In the genomic region with DNA sequence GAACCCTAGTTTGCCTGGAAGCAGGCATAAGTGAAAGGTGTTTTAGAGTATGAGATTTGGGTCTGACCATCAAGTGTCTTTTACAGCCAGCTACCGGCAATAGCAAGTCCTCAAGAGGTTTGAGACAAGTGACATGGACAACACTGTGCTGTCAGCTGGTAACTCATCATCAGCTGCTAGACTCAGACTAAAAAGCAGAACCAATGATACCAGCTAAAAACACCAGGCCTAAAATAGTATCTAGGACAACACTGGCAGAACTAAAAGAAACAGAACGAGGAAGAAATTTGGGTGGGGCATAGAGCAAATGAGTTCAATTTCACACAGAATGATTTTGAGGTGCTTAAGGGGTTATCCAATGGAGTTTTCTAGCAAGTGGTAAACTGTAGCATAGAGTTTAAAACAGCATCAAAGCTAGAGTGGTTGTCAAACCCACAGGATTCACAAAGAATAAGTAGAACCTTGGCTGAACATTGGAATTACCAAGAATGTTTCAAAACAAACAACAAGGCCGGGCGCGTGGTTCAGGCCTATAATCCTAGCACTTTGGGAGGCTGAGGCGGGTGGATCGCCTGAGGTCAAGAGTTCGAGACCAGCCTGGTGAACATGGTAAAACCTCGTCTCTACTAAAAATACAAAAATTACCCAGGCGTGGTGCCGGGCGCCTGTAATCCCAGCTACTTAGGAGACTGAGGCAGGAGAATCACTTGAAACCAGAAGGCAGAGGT, we compare ENCODE assay signal across 13 cellular contexts.
A peak's percentile ranks its signal among the peaks of the same experiment; 100 is the strongest.
DNase-seq lines count a peak whose midpoint lies in the region; ATAC-seq and TF ChIP-seq lines count a peak whose summit lies in the region.
"Had no signal": no experiment of that assay in that cellular context is flagged by ENCODE, and none has a peak within 500 bp of the region (broad histone marks: within the 10 kb centered on the region; RNA-seq: fewer than 3 reads in every experiment).

No MANE protein-coding gene starts in this region.

- H3K27me3 Mint-ChIP-seq in stimulated activated memory B cell treated with anti-CD40 and anti-IgM and Interleukin-4, amounts not matched to agents 10 μg/mL and 1 μg/mL and 100 μg/mL, for 72 hours = no peaks in the 10 kb centered on the region

- H3K27ac Mint-ChIP-seq in stimulated activated memory B cell treated with anti-CD40 and anti-IgM and Interleukin-4, amounts not matched to agents 10 μg/mL and 1 μg/mL and 100 μg/mL, for 72 hours = peak overlapping the region; percentile 99

- H3K4me3 Mint-ChIP-seq in stimulated activated memory B cell treated with anti-CD40 and anti-IgM and Interleukin-4, amounts not matched to agents 10 μg/mL and 1 μg/mL and 100 μg/mL, for 72 hours = peak overlapping the region; percentile 76

- no peaks in the 10 kb centered on the region for H3K9me3 Mint-ChIP-seq in stimulated activated memory B cell treated with anti-CD40 and anti-IgM and Interleukin-4, amounts not matched to agents 10 μg/mL and 1 μg/mL and 100 μg/mL, for 72 hours

- DNase-seq in NB4 (ENCODE audit: low read depth) (peak; percentile 31), germinal center (ENCODE audit: low spot score) (peak; percentile 83), NCI-H2196 treated with DMSO at 0.1 percent for 48 hours (lab: John Stamatoyannopoulos, UW; ENCODE audit: unreplicated experiment) (no peak)
- DNase-seq: activated CD8-positive, alpha-beta memory T cell treated with anti-CD3 and anti-CD28 coated beads for 24 hours; GOT3; NCI-H446 treated with DMSO at 0.1 percent for 48 hours had no signal

- ATAC-seq in GM18867 (IDR thresholded peaks at IDR 0.05; ENCODE audit: unreplicated experiment) (peak; percentile 32), HG03378 (IDR thresholded peaks at IDR 0.05; ENCODE audit: unreplicated experiment) (no peak), HG02759 (IDR thresholded peaks at IDR 0.05; ENCODE audit: unreplicated experiment) (no peak)
- peak; percentile 79 for ATAC-seq in stimulated activated memory B cell treated with anti-CD40 and anti-IgM and Interleukin-4, amounts not matched to agents 10 μg/mL and 1 μg/mL and 100 μg/mL, for 72 hours
- ATAC-seq: gastroesophageal sphincter had no signal

- H3K36me3 Mint-ChIP-seq in stimulated activated memory B cell treated with anti-CD40 and anti-IgM and Interleukin-4, amounts not matched to agents 10 μg/mL and 1 μg/mL and 100 μg/mL, for 72 hours = peaks cover 37% of the 10 kb centered on the region

- peaks cover 37% of the 10 kb centered on the region for H3K4me1 Mint-ChIP-seq in stimulated activated memory B cell treated with anti-CD40 and anti-IgM and Interleukin-4, amounts not matched to agents 10 μg/mL and 1 μg/mL and 100 μg/mL, for 72 hours

- TF ChIP-seq POLR2A in NB4 (IDR thresholded peaks at IDR 0.05; ENCODE audit: extremely low read depth, insufficient read length) = no peak

- H3K4me3 ChIP-seq in NB4 (ENCODE audit: low read depth, low read length) = no peak overlapping the region
- H3K4me3 ChIP-seq: gastroesophageal sphincter, SK-N-MC, vagina had no signal

- no peak for TF ChIP-seq CTCF in NB4 (IDR thresholded peaks at IDR 0.05; ENCODE audit: low read depth, low read length)

Comparison
In these comparisons a context has a peak if more than half of its experiments do, and no peak if none do; other contexts are left out.
1. ATAC-seq: peak in GM18867 (single experiment) and stimulated activated memory B cell treated with anti-CD40 and anti-IgM and Interleukin-4, amounts not matched to agents 10 μg/mL and 1 μg/mL and 100 μg/mL, for 72 hours (single experiment); none in HG03378 (single experiment) and HG02759 (single experiment).